21 cellular contexts compared by ENCODE assay signal in the genomic region with DNA sequence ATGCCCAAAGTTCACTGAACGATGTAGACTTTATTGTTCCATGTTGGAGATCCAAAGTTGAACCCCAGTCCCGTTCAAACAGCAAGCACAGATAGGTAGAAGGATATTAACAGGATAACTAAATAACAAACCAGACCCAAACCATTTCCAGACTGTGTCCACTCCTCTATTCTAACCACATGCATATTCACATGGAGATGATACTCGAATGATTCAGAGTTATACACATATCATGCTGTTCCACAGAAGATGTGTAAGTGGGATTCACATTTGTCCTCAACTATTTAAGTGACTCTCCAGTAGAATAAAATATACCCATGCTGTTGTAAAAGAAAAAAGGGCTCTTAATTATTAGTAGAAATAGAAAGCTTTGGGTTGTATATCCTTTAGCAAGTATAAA.
DNase-seq lines count a peak whose midpoint lies in the region; ATAC-seq, FAIRE-seq and TF ChIP-seq lines count a peak whose summit lies in the region.
"Had no signal": no experiment of that assay in that cellular context is flagged by ENCODE, and none has a peak within 500 bp of the region (broad histone marks: within the 10 kb centered on the region; RNA-seq: fewer than 3 reads in every experiment).

No MANE protein-coding gene starts in this region.

- no peak for DNase-seq in HTR-8/SVneo (ENCODE audit: insufficient read length, low spot score)
- peak; percentile 13 for DNase-seq in astrocyte of the spinal cord (ENCODE audit: low read depth, low spot score)
- no peak for DNase-seq in mesenchymal stem cell
- DNase-seq in prostate gland (ENCODE audit: low spot score): no peak
- DNase-seq in NCI-H524 (lab: John Stamatoyannopoulos, UW): no peak
- no peak for DNase-seq in GM03348 (ENCODE audit: low spot score)
- DNase-seq: Calu3; CD8-positive, alpha-beta T cell; EL; GOT3; KG1; MV-4-11; NCI-H1694 treated with DMSO at 0.1 percent for 48 hours; NCI-H774; OCI-M1; RPMI8226; SHP77 treated with DMSO at 0.1 percent for 48 hours had no signal

- peaks cover 0 to 4% of the 10 kb centered on the region in 2 experiments for H3K36me3 ChIP-seq in mesenchymal stem cell (ENCODE audit: control insufficient read depth in 1 of 2, insufficient read depth in 2 of 2, low read depth in 1 of 2, low read length in 2 of 2)
- no peaks in the 10 kb centered on the region for H3K36me3 ChIP-seq in prostate gland

- no peak overlapping the region for H3K18ac ChIP-seq in mesenchymal stem cell (ENCODE audit: low read depth in 1 of 2, low read length in 2 of 2)

- no peak overlapping the region for H2AFZ ChIP-seq in mesenchymal stem cell (ENCODE audit: low read depth, low read length)

- H2BK15ac ChIP-seq in mesenchymal stem cell (ENCODE audit: low read depth, poor library complexity, severe bottlenecking): no peak overlapping the region

- H2BK120ac ChIP-seq in mesenchymal stem cell (ENCODE audit: low read depth, low read length): no peak overlapping the region

- H3K23ac ChIP-seq in mesenchymal stem cell (ENCODE audit: low read length in 2 of 2): no peak overlapping the region

- no peak overlapping the region for H4K8ac ChIP-seq in mesenchymal stem cell (ENCODE audit: low read length)

- FAIRE-seq in HTR-8/SVneo (lab: Jason Lieb, UNC): peak; percentile 80
- FAIRE-seq: HepG2 had no signal

- H3K9me3 ChIP-seq in mesenchymal stem cell (ENCODE audit: control insufficient read depth, low read length): no peaks in the 10 kb centered on the region
- H3K9me3 ChIP-seq in prostate gland: no peaks in the 10 kb centered on the region
- H3K9me3 ChIP-seq: BLaER1 treated with 17β-estradiol and CSF1 and Interleukin-3, amounts not matched to agents 10 nM and 100 nM had no signal

- H3K27ac ChIP-seq in mesenchymal stem cell (ENCODE audit: low read length, poor library complexity, severe bottlenecking): no peak overlapping the region
- no peak overlapping the region for H3K27ac ChIP-seq in prostate gland
- H3K27ac ChIP-seq: BLaER1 treated with 17β-estradiol and CSF1 and Interleukin-3, amounts not matched to agents 10 nM and 100 nM had no signal

- no peak for ATAC-seq in GM19397 (IDR thresholded peaks at IDR 0.05; ENCODE audit: unreplicated experiment)
- ATAC-seq: CD8-positive, alpha-beta T cell; HepG2; SK-N-SH treated with all-trans-retinoic acid at 6 μM for 48 hours had no signal

- H4K91ac ChIP-seq in mesenchymal stem cell (ENCODE audit: low read length): no peak overlapping the region

- H3K4me3 ChIP-seq in astrocyte of the spinal cord (ENCODE audit: low read depth, low read length) (no peak overlapping the region), mesenchymal stem cell (ENCODE audit: insufficient read depth in 1 of 2, low read depth in 1 of 2, low read length in 2 of 2) (no peak overlapping the region), prostate gland (no peak overlapping the region)
- H3K4me3 ChIP-seq: BLaER1 treated with 17β-estradiol and CSF1 and Interleukin-3, amounts not matched to agents 10 nM and 100 nM had no signal

- in situ Hi-C loops in astrocyte of the spinal cord (cut with HindIII; ENCODE audit: low sequenced_read_pairs): no loop called here

- no peak overlapping the region for H3K4me2 ChIP-seq in mesenchymal stem cell (ENCODE audit: low read length, poor library complexity, severe bottlenecking)
- H3K4me2 ChIP-seq: BLaER1 treated with 17β-estradiol and CSF1 and Interleukin-3, amounts not matched to agents 10 nM and 100 nM had no signal

- WGBS in mesenchymal stem cell: 92% methylated on average over 2 of the region's 3 CpGs
- WGBS in prostate gland: 96% methylated on average over 3 of the region's 3 CpGs

- H3K14ac ChIP-seq in mesenchymal stem cell (ENCODE audit: low read length in 2 of 2): no peak overlapping the region

- intact Hi-C loops in prostate gland (cut with DNase I): no loop called here

- no peak overlapping the region for H3K4ac ChIP-seq in mesenchymal stem cell (ENCODE audit: low read depth in 1 of 2, low read length in 2 of 2)

- H3K4me1 ChIP-seq in mesenchymal stem cell (ENCODE audit: control insufficient read depth, insufficient read depth, low read depth, low read length): peaks cover 12% of the 10 kb centered on the region
- no peaks in the 10 kb centered on the region for H3K4me1 ChIP-seq in prostate gland (replicated peaks)
- H3K4me1 ChIP-seq: BLaER1 treated with 17β-estradiol and CSF1 and Interleukin-3, amounts not matched to agents 10 nM and 100 nM had no signal

- no peak overlapping the region for H2BK5ac ChIP-seq in mesenchymal stem cell (ENCODE audit: low read depth, low read length, poor library complexity, severe bottlenecking)

- H3K27me3 ChIP-seq in mesenchymal stem cell (ENCODE audit: control insufficient read depth in 1 of 2, insufficient read depth in 1 of 2, low read length in 2 of 2) (no peaks in the 10 kb centered on the region), prostate gland (replicated peaks; ENCODE audit: insufficient read depth) (no peaks in the 10 kb centered on the region)
- H3K27me3 ChIP-seq: BLaER1 treated with 17β-estradiol and CSF1 and Interleukin-3, amounts not matched to agents 10 nM and 100 nM had no signal

- peak overlapping the region; percentile 53 for H2AK5ac ChIP-seq in mesenchymal stem cell (ENCODE audit: low read length, severe bottlenecking)

- H3K79me1 ChIP-seq in mesenchymal stem cell (replicated peaks; ENCODE audit: low read length, poor library complexity, severe bottlenecking): peaks cover 6% of the 10 kb centered on the region

- no peak overlapping the region for H2BK12ac ChIP-seq in mesenchymal stem cell (ENCODE audit: low read length in 2 of 2)

- TF ChIP-seq CTCF in astrocyte of the spinal cord (IDR thresholded peaks at IDR 0.05; ENCODE audit: low read depth, low read length) (no peak), prostate gland (IDR thresholded peaks at IDR 0.05) (no peak)

- no peak for TF ChIP-seq POLR2A in prostate gland (IDR thresholded peaks at IDR 0.05)

- no peak overlapping the region for H3K9ac ChIP-seq in mesenchymal stem cell (ENCODE audit: low read length)
- H3K9ac ChIP-seq: BLaER1 treated with 17β-estradiol and CSF1 and Interleukin-3, amounts not matched to agents 10 nM and 100 nM had no signal
